Comparison of ENCODE assay signal across 11 cellular contexts in genomic region chr17:81341347-81342061, GRCh38. TPM values are rescaled to one million over a fixed set of nuclear protein-coding genes. Genes with fewer than 3 reads are reported as not detected.
DNase-seq lines count a peak whose midpoint lies in the region; ATAC-seq and TF ChIP-seq lines count a peak whose summit lies in the region.
"Had no signal": no experiment of that assay in that cellular context is flagged by ENCODE, and none has a peak within 500 bp of the region (broad histone marks: within the 10 kb centered on the region; RNA-seq: fewer than 3 reads in every experiment).

No MANE protein-coding gene starts in this region.

- H3K27ac ChIP-seq in HUES6 (ENCODE audit: low read depth, low read length): 0 out of 2 replicates have a peak overlapping the region, but pooled peaks have one; percentile 18
- peak overlapping the region; percentile 62 for H3K27ac ChIP-seq in layer of hippocampus (ENCODE audit: low read depth, low read length)
- peak overlapping the region; percentile 97 for H3K27ac ChIP-seq in skeletal muscle tissue (ENCODE audit: low read depth, low read length)
- H3K27ac ChIP-seq: KMS-11 had no signal

- DNase-seq in chondrocyte (ENCODE audit: low spot score): no peak
- DNase-seq in NCI-H2081 (lab: John Stamatoyannopoulos, UW): no peak
- DNase-seq in NCI-H2029 (lab: John Stamatoyannopoulos, UW): no peak
- DNase-seq: natural killer cell had no signal

- H3K9me3 Mint-ChIP-seq in chondrocyte (ENCODE audit: low read depth): no peaks in the 10 kb centered on the region
- H3K9me3 Mint-ChIP-seq: natural killer cell; stimulated activated naive CD8-positive, alpha-beta T cell treated with anti-CD3 and anti-CD28 coated beads, Interleukin-15, Interleukin-2, amounts not matched to agents 100 ng/mL and 50 ng/mL, for 24 hours had no signal

- ATAC-seq in HG03095 (IDR thresholded peaks at IDR 0.05; ENCODE audit: unreplicated experiment) (no peak), GM19467 (IDR thresholded peaks at IDR 0.05; ENCODE audit: unreplicated experiment) (no peak)
- ATAC-seq: natural killer cell had no signal

- H3K4me3 ChIP-seq in HUES6 (ENCODE audit: low read depth, low read length) (peak overlapping the region; percentile 91), skeletal muscle tissue (ENCODE audit: low read length in 3 of 3) (peak overlapping the region; percentile 75 to 91 (median 82))

- peaks cover 9% of the 10 kb centered on the region for H3K36me3 Mint-ChIP-seq in chondrocyte (ENCODE audit: low read depth)
- H3K36me3 Mint-ChIP-seq: natural killer cell had no signal

- H3K4me1 Mint-ChIP-seq in chondrocyte (ENCODE audit: low read depth): peaks cover 42% of the 10 kb centered on the region

- H3K27ac Mint-ChIP-seq in chondrocyte (ENCODE audit: unreplicated experiment): peak overlapping the region; percentile 97
- H3K27ac Mint-ChIP-seq: natural killer cell had no signal

- TF ChIP-seq CTCF in chondrocyte (IDR thresholded peaks at IDR 0.05): no peak

- no peaks in the 10 kb centered on the region for H3K27me3 Mint-ChIP-seq in chondrocyte (ENCODE audit: low read depth)

- H3K9ac ChIP-seq in HUES6 (ENCODE audit: low read length): peak overlapping the region; percentile 55
- peak overlapping the region; percentile 70 to 97 (median 94) for H3K9ac ChIP-seq in skeletal muscle tissue (ENCODE audit: low read depth in 1 of 3, low read length in 3 of 3)
- H3K9ac ChIP-seq: KMS-11 had no signal

- H3K4me3 Mint-ChIP-seq in chondrocyte (ENCODE audit: unreplicated experiment): peak overlapping the region; percentile 91
- H3K4me3 Mint-ChIP-seq: stimulated activated naive CD8-positive, alpha-beta T cell treated with anti-CD3 and anti-CD28 coated beads, Interleukin-15, Interleukin-2, amounts not matched to agents 100 ng/mL and 50 ng/mL, for 24 hours had no signal

- no peaks in the 10 kb centered on the region for H3K9me3 ChIP-seq in HUES6 (ENCODE audit: control insufficient read depth, insufficient read depth, low read depth, low read length)
- H3K9me3 ChIP-seq in skeletal muscle tissue (ENCODE audit: control insufficient read depth in 3 of 3, low read length in 3 of 3): no peaks in the 10 kb centered on the region

- H3K4me1 ChIP-seq in HUES6 (ENCODE audit: control insufficient read depth, insufficient read depth, low read length) (peaks cover 46% of the 10 kb centered on the region), skeletal muscle tissue (ENCODE audit: control insufficient read depth in 3 of 3, insufficient read depth in 3 of 3, low read length in 3 of 3) (peaks cover 30 to 62% (median 40%) of the 10 kb centered on the region in 3 donors)

- H3K36me3 ChIP-seq in HUES6 (ENCODE audit: control insufficient read depth, insufficient read depth, low read length): no peaks in the 10 kb centered on the region
- no peaks in the 10 kb centered on the region for H3K36me3 ChIP-seq in skeletal muscle tissue (ENCODE audit: control insufficient read depth in 3 of 3, insufficient read depth in 3 of 3, low read length in 3 of 3)

- H3K27me3 ChIP-seq in HUES6 (ENCODE audit: control insufficient read depth, insufficient read depth, low read length): peaks cover 58% of the 10 kb centered on the region
- peaks cover 16% of the 10 kb centered on the region for H3K27me3 ChIP-seq in layer of hippocampus (ENCODE audit: control insufficient read depth, insufficient read depth, low read length)
- no peaks in the 10 kb centered on the region for H3K27me3 ChIP-seq in skeletal muscle tissue (ENCODE audit: control insufficient read depth in 3 of 3, insufficient read depth in 3 of 3, low read length in 3 of 3)

RNA-seq across cellular contexts. Expression of gene SLC38A10, which starts 46.4 kb away (rescaled TPM):
- total RNA-seq in chondrocyte (115 to 147 TPM (median 116 TPM) in 3 replicates), skeletal muscle tissue (26.1 TPM)

RNA-seq across cellular contexts. Expression of gene BAHCC1, which starts 53.8 kb away (rescaled TPM):
- total RNA-seq in chondrocyte (20.6 to 32.3 TPM (median 22.7 TPM) in 3 replicates), skeletal muscle tissue (8.4 TPM)

Comparison
In these comparisons a context has a peak if more than half of its experiments do, and no peak if none do; other contexts are left out.
1. H3K27ac ChIP-seq: peak in every context shown above with its lines; median percentile 97 in skeletal muscle tissue; 62 in layer of hippocampus; 18 in HUES6.